ENCODE assay signal across 13 cellular contexts in genomic region chr1:85569122-85569521, GRCh38. TPM values are rescaled to one million over a fixed set of nuclear protein-coding genes. Genes with fewer than 3 reads are reported as not detected.
DNase-seq lines count a peak whose midpoint lies in the region; ATAC-seq and TF ChIP-seq lines count a peak whose summit lies in the region.
"Had no signal": no experiment of that assay in that cellular context is flagged by ENCODE, and none has a peak within 500 bp of the region (broad histone marks: within the 10 kb centered on the region; RNA-seq: fewer than 3 reads in every experiment).

No MANE protein-coding gene starts in this region.

- TF ChIP-seq POLR2A in gastroesophageal sphincter (IDR thresholded peaks at IDR 0.05), result no peak

- H3K27ac ChIP-seq in gastroesophageal sphincter (peak overlapping the region; percentile 5 to 65 (median 50)), smooth muscle cell (ENCODE audit: low read depth) (peak overlapping the region; percentile 83)

- DNase-seq in HFF-Myc (ENCODE audit: extremely low read depth, low read depth) (peak; percentile 65), astrocyte of the hippocampus (ENCODE audit: low read depth, low spot score) (peak; percentile 81), smooth muscle cell (lab: John Stamatoyannopoulos, UW; ENCODE audit: unreplicated experiment) (no peak), C1 segment of cervical spinal cord (lab: John Stamatoyannopoulos, UW) (no peak), G401 (ENCODE audit: low spot score) (no peak)
- no peak for DNase-seq in stimulated activated CD4-positive, alpha-beta T cell treated with anti-CD3 and anti-CD28 coated beads, Interleukin-4, amount 100 ng/mL, for 24 hours
- no peak for DNase-seq in activated CD4-positive, alpha-beta T cell treated with anti-CD3 and anti-CD28 coated beads, Interleukin-2, amount 50 U/mL, for 1 hour
- DNase-seq: activated effector memory CD4-positive, alpha-beta T cell treated with Interleukin-2 at 50 U/mL for 16 hours; DMS153; NCI-H1092; NCI-H526 had no signal

- no peaks in the 10 kb centered on the region for H3K27me3 ChIP-seq in gastroesophageal sphincter
- no peaks in the 10 kb centered on the region for H3K27me3 ChIP-seq in smooth muscle cell (ENCODE audit: low read depth)

- no peak overlapping the region for H2AFZ ChIP-seq in smooth muscle cell (ENCODE audit: low read depth)

- in situ Hi-C loops in G401 (cut with HindIII; ENCODE audit: low sequenced_read_pairs), result no loop called here

- H3K9me3 ChIP-seq in gastroesophageal sphincter (no peaks in the 10 kb centered on the region), smooth muscle cell (replicated peaks; ENCODE audit: low read depth) (no peaks in the 10 kb centered on the region)

- peaks cover 80% of the 10 kb centered on the region for H4K20me1 ChIP-seq in smooth muscle cell (ENCODE audit: low read depth)

- peak overlapping the region; percentile 34 for H3K9ac ChIP-seq in smooth muscle cell (ENCODE audit: low read depth)

- peak overlapping the region; percentile 54 for H3K4me2 ChIP-seq in smooth muscle cell

- H3F3A ChIP-seq in smooth muscle cell (ENCODE audit: low read depth), result peaks cover 21% of the 10 kb centered on the region

- TF ChIP-seq CTCF in HFF-Myc (IDR thresholded peaks at IDR 0.05; ENCODE audit: low read depth, low read length, missing control alignments), result no peak
- no peak for TF ChIP-seq CTCF in gastroesophageal sphincter (IDR thresholded peaks at IDR 0.05)
- no peak for TF ChIP-seq CTCF in smooth muscle cell (IDR thresholded peaks at IDR 0.05; ENCODE audit: borderline replicate concordance, insufficient read depth, poor library complexity, severe bottlenecking)

- peaks cover 73% of the 10 kb centered on the region for H3K79me2 ChIP-seq in smooth muscle cell (ENCODE audit: low read depth)

- no peaks in the 10 kb centered on the region for H3K36me3 ChIP-seq in gastroesophageal sphincter
- no peaks in the 10 kb centered on the region for H3K36me3 ChIP-seq in smooth muscle cell (ENCODE audit: low read depth)

- no peak for TF ChIP-seq EP300 in gastroesophageal sphincter (IDR thresholded peaks at IDR 0.05)

- H3K4me3 ChIP-seq in HFF-Myc (replicated peaks; ENCODE audit: low read depth, low read length) (no peak overlapping the region), gastroesophageal sphincter (no peak overlapping the region), smooth muscle cell (no peak overlapping the region)

- ATAC-seq in gastroesophageal sphincter, result no peak
- ATAC-seq: stimulated activated effector memory CD8-positive, alpha-beta T cell treated with anti-CD3 and anti-CD28 coated beads, Interleukin-12 subunit alpha, Interleukin-12 subunit beta, amount 100 ng/mL, for 72 hours had no signal

- 5 to 18% methylated on average over 1 of the region's 1 CpG for WGBS in gastroesophageal sphincter (ENCODE audit: low coverage in 1 of 2), 2 donors
- WGBS in smooth muscle cell (ENCODE audit: low lambda C conversion rate), result 15% methylated on average over 1 of the region's 1 CpG

- H3K4me1 ChIP-seq in gastroesophageal sphincter (peaks cover 6 to 15% (median 6%) of the 10 kb centered on the region in 3 donors), smooth muscle cell (ENCODE audit: low read depth) (peaks cover 15% of the 10 kb centered on the region)

RNA-seq across cellular contexts. Expression of gene CCN1, which starts 11.4 kb away (rescaled TPM):
- 100 to 1,000 TPM in 1 of 4 donors, 10 to 100 TPM in 3; 41.2 to 121 (median 62.9) TPM for total RNA-seq in gastroesophageal sphincter
- total RNA-seq in smooth muscle cell, result 440 and 450 TPM in 2 replicates
- polyA plus RNA-seq in smooth muscle cell, result 1,412 and 1,766 TPM in 2 replicates
- 58.3 and 63.1 TPM in 2 replicates for total RNA-seq in G401 (2014; rRNA removed; shearing (Covaris generic))

Comparison
In these comparisons a context has a peak if more than half of its experiments do, and no peak if none do; other contexts are left out.
1. DNase-seq: peak in HFF-Myc (single experiment) and astrocyte of the hippocampus (single experiment); none in smooth muscle cell (single experiment), C1 segment of cervical spinal cord (0 of 14), stimulated activated CD4-positive, alpha-beta T cell treated with anti-CD3 and anti-CD28 coated beads, Interleukin-4, amount 100 ng/mL, for 24 hours (single experiment), G401 (single experiment) and activated CD4-positive, alpha-beta T cell treated with anti-CD3 and anti-CD28 coated beads, Interleukin-2, amount 50 U/mL, for 1 hour (single experiment).